Comparison of ENCODE assay signal across 20 cellular contexts in genomic region chr2:157193461-157193860, GRCh38.
DNase-seq lines count a peak whose midpoint lies in the region; ATAC-seq and TF ChIP-seq lines count a peak whose summit lies in the region.
"Had no signal": no experiment of that assay in that cellular context is flagged by ENCODE, and none has a peak within 500 bp of the region (broad histone marks: within the 10 kb centered on the region; RNA-seq: fewer than 3 reads in every experiment).

No MANE protein-coding gene starts in this region.

- CTCF ChIA-PET in PC-3 (lab: Charles Lee) = interaction anchor here (0.6 to 1.8 kb wide), 2 partner anchors 137 to 1124 kb away, joined by 3 to 10 read pairs; no protein-coding TSS in a partner anchor
- CTCF ChIA-PET in activated CD4-positive, alpha-beta memory T cell treated with anti-CD3 and anti-CD28 coated beads, Interleukin-2, amount 10 ng/mL, durations not matched to agents 7 days and 5 days (lab: Charles Lee) = interaction anchor here (0.8 to 2.8 kb wide), 8 partner anchors 11 to 604 kb away, joined by 3 to 27 read pairs (median 4); no protein-coding TSS in a partner anchor

- ATAC-seq in GM21381 (IDR thresholded peaks at IDR 0.05; ENCODE audit: unreplicated experiment) (peak; percentile 17), PC-3 (no peak), GM19452 (IDR thresholded peaks at IDR 0.05; ENCODE audit: unreplicated experiment) (no peak)
- ATAC-seq in activated T-cell treated with anti-CD3 and anti-CD28 coated beads, Interleukin-2, amount 50 U/mL, for 4 hours = no peak
- ATAC-seq: gastroesophageal sphincter; stimulated activated naive CD8-positive, alpha-beta T cell treated with anti-CD3 and anti-CD28 coated beads, Interleukin-15, Interleukin-2, amounts not matched to agents 100 U/mL and 50 U/mL, for 24 hours had no signal

- H3K4me2 ChIP-seq in PC-3 (ENCODE audit: low read length) (no peak overlapping the region), mesenchymal stem cell (ENCODE audit: low read length, poor library complexity, severe bottlenecking) (no peak overlapping the region)
- H3K4me2 ChIP-seq: BLaER1 had no signal

- H4K91ac ChIP-seq in mesenchymal stem cell (ENCODE audit: low read length) = no peak overlapping the region

- H3K79me1 ChIP-seq in mesenchymal stem cell (replicated peaks; ENCODE audit: low read length, poor library complexity, severe bottlenecking) = no peaks in the 10 kb centered on the region

- H3K9ac ChIP-seq in PC-3 (ENCODE audit: low read length) (no peak overlapping the region), mesenchymal stem cell (ENCODE audit: low read length) (peak overlapping the region; percentile 55)
- H3K9ac ChIP-seq: BLaER1 had no signal

- H2BK12ac ChIP-seq in mesenchymal stem cell (ENCODE audit: low read length in 2 of 2) = no peak overlapping the region

- POLR2A ChIA-PET in PC-3 (lab: Charles Lee; ENCODE audit: unreplicated experiment) = no interaction called here
- POLR2A ChIA-PET in activated CD4-positive, alpha-beta memory T cell treated with anti-CD3 and anti-CD28 coated beads, Interleukin-2, amount 10 ng/mL, durations not matched to agents 7 days and 5 days (lab: Charles Lee) = no interaction called here

- no peak overlapping the region for H2BK15ac ChIP-seq in mesenchymal stem cell (ENCODE audit: low read depth, poor library complexity, severe bottlenecking)

- H3K4me3 ChIP-seq in PC-3 (ENCODE audit: low read length) (no peak overlapping the region), mesenchymal stem cell (ENCODE audit: insufficient read depth in 1 of 2, low read depth in 1 of 2, low read length in 2 of 2) (no peak overlapping the region)
- H3K4me3 ChIP-seq: BLaER1, gastroesophageal sphincter, lower lobe of right lung, transverse colon had no signal

- intact Hi-C loops in PC-3 (cut with micrococcal nuclease) = loop anchor here (5.0 to 10.0 kb wide), 4 partner anchors 111 to 1479 kb away; no protein-coding TSS in a partner anchor

- no peak overlapping the region for H3K23ac ChIP-seq in mesenchymal stem cell (ENCODE audit: low read length in 2 of 2)

- H3K9me3 Mint-ChIP-seq in activated CD4-positive, alpha-beta memory T cell treated with anti-CD3 and anti-CD28 coated beads, Interleukin-2, amount 10 ng/mL, durations not matched to agents 7 days and 5 days = no peaks in the 10 kb centered on the region
- H3K9me3 Mint-ChIP-seq in activated T-cell treated with anti-CD3 and anti-CD28 coated beads, Interleukin-2, amount 50 U/mL, for 4 hours = no peaks in the 10 kb centered on the region
- H3K9me3 Mint-ChIP-seq: activated naive CD8-positive, alpha-beta T cell treated with anti-CD3 and anti-CD28 coated beads, Interleukin-2, amount 10 ng/mL, durations not matched to agents 7 days and 5 days had no signal

- H2BK120ac ChIP-seq in mesenchymal stem cell (ENCODE audit: low read depth, low read length) = no peak overlapping the region

- H3F3A ChIP-seq in PC-3 (ENCODE audit: low read length, unreplicated experiment) = no peaks in the 10 kb centered on the region

- no peaks in the 10 kb centered on the region for H3K36me3 Mint-ChIP-seq in activated CD4-positive, alpha-beta memory T cell treated with anti-CD3 and anti-CD28 coated beads, Interleukin-2, amount 10 ng/mL, durations not matched to agents 7 days and 5 days (ENCODE audit: low read depth)
- no peaks in the 10 kb centered on the region for H3K36me3 Mint-ChIP-seq in activated T-cell treated with anti-CD3 and anti-CD28 coated beads, Interleukin-2, amount 50 U/mL, for 4 hours (ENCODE audit: insufficient read depth)
- H3K36me3 Mint-ChIP-seq: activated naive CD8-positive, alpha-beta T cell treated with anti-CD3 and anti-CD28 coated beads, Interleukin-2, amount 10 ng/mL, durations not matched to agents 7 days and 5 days had no signal

- H3K18ac ChIP-seq in mesenchymal stem cell (ENCODE audit: low read depth in 1 of 2, low read length in 2 of 2) = no peak overlapping the region

- H4K20me1 ChIP-seq in PC-3 (ENCODE audit: low read length) = no peaks in the 10 kb centered on the region
- H4K20me1 ChIP-seq: BLaER1 had no signal

- H3K36me3 ChIP-seq in PC-3 (ENCODE audit: low read depth, low read length) (no peaks in the 10 kb centered on the region), mesenchymal stem cell (ENCODE audit: control insufficient read depth in 1 of 2, insufficient read depth in 2 of 2, low read depth in 1 of 2, low read length in 2 of 2) (no peaks in the 10 kb centered on the region)
- H3K36me3 ChIP-seq: BLaER1, gastroesophageal sphincter, lower lobe of right lung, neutrophil, transverse colon had no signal

- H3K27ac ChIP-seq in PC-3 (ENCODE audit: low read length) (no peak overlapping the region), mesenchymal stem cell (ENCODE audit: low read length, poor library complexity, severe bottlenecking) (no peak overlapping the region)
- H3K27ac ChIP-seq: BLaER1, gastroesophageal sphincter, HL-60, lower lobe of right lung, neutrophil, transverse colon had no signal

- H3K79me2 ChIP-seq in PC-3 (ENCODE audit: low read length) = no peaks in the 10 kb centered on the region

- H3K27ac Mint-ChIP-seq in activated CD4-positive, alpha-beta memory T cell treated with anti-CD3 and anti-CD28 coated beads, Interleukin-2, amount 10 ng/mL, durations not matched to agents 7 days and 5 days = no peak overlapping the region
- H3K27ac Mint-ChIP-seq: activated naive CD8-positive, alpha-beta T cell treated with anti-CD3 and anti-CD28 coated beads, Interleukin-2, amount 10 ng/mL, durations not matched to agents 7 days and 5 days had no signal

- H3K4me1 Mint-ChIP-seq in activated CD4-positive, alpha-beta memory T cell treated with anti-CD3 and anti-CD28 coated beads, Interleukin-2, amount 10 ng/mL, durations not matched to agents 7 days and 5 days = peaks cover 11% of the 10 kb centered on the region
- no peaks in the 10 kb centered on the region for H3K4me1 Mint-ChIP-seq in activated T-cell treated with anti-CD3 and anti-CD28 coated beads, Interleukin-2, amount 50 U/mL, for 4 hours (ENCODE audit: low read depth)

- H3K27me3 Mint-ChIP-seq in activated CD4-positive, alpha-beta memory T cell treated with anti-CD3 and anti-CD28 coated beads, Interleukin-2, amount 10 ng/mL, durations not matched to agents 7 days and 5 days = peaks cover 11% of the 10 kb centered on the region
- H3K27me3 Mint-ChIP-seq in activated T-cell treated with anti-CD3 and anti-CD28 coated beads, Interleukin-2, amount 50 U/mL, for 4 hours (ENCODE audit: low read depth) = no peaks in the 10 kb centered on the region

- H3K9me3 ChIP-seq in PC-3 (ENCODE audit: low read length) (no peaks in the 10 kb centered on the region), mesenchymal stem cell (ENCODE audit: control insufficient read depth, low read length) (no peaks in the 10 kb centered on the region)
- H3K9me3 ChIP-seq: BLaER1, gastroesophageal sphincter, lower lobe of right lung, neutrophil, transverse colon had no signal

- H3K9me2 ChIP-seq in PC-3 (replicated peaks; ENCODE audit: low read length) = no peaks in the 10 kb centered on the region

- H3K4me3 Mint-ChIP-seq in activated CD4-positive, alpha-beta memory T cell treated with anti-CD3 and anti-CD28 coated beads, Interleukin-2, amount 10 ng/mL, durations not matched to agents 7 days and 5 days = no peak overlapping the region
- H3K4me3 Mint-ChIP-seq in activated T-cell treated with anti-CD3 and anti-CD28 coated beads, Interleukin-2, amount 50 U/mL, for 4 hours = no peak overlapping the region
- H3K4me3 Mint-ChIP-seq: activated naive CD8-positive, alpha-beta T cell treated with anti-CD3 and anti-CD28 coated beads, Interleukin-2, amount 10 ng/mL, durations not matched to agents 7 days and 5 days had no signal

- H3K4me1 ChIP-seq in PC-3 (ENCODE audit: insufficient read depth, low read length) (no peaks in the 10 kb centered on the region), mesenchymal stem cell (ENCODE audit: control insufficient read depth, insufficient read depth, low read depth, low read length) (no peaks in the 10 kb centered on the region)
- H3K4me1 ChIP-seq: lower lobe of right lung, transverse colon had no signal

- H3K4ac ChIP-seq in mesenchymal stem cell (ENCODE audit: low read depth in 1 of 2, low read length in 2 of 2) = no peak overlapping the region

- H2AFZ ChIP-seq in PC-3 (ENCODE audit: low read length) (peak overlapping the region; percentile 55), mesenchymal stem cell (ENCODE audit: low read depth, low read length) (no peak overlapping the region)

- no TSS peak for BruUV-seq in PC-3 (replicated peaks; lab: Mats Ljungman, UMichigan)

- no peak overlapping the region for H4K8ac ChIP-seq in mesenchymal stem cell (ENCODE audit: low read length)

- no peak for TF ChIP-seq CTCF in PC-3 (conservative IDR thresholded peaks at IDR 0.05; ENCODE audit: low read depth, low read length)

- no peak overlapping the region for H2BK5ac ChIP-seq in mesenchymal stem cell (ENCODE audit: low read depth, low read length, poor library complexity, severe bottlenecking)

- H3K14ac ChIP-seq in mesenchymal stem cell (ENCODE audit: low read length in 2 of 2) = no peak overlapping the region

- no peaks in the 10 kb centered on the region for H3K27me3 ChIP-seq in PC-3 (ENCODE audit: low read length)
- H3K27me3 ChIP-seq in mesenchymal stem cell (ENCODE audit: control insufficient read depth in 1 of 2, insufficient read depth in 1 of 2, low read length in 2 of 2) = no peaks in the 10 kb centered on the region
- H3K27me3 ChIP-seq: BLaER1, gastroesophageal sphincter, neutrophil, transverse colon had no signal

- H2AK5ac ChIP-seq in mesenchymal stem cell (ENCODE audit: low read length, severe bottlenecking) = no peak overlapping the region

- DNase-seq in COLO829 (ENCODE audit: low spot score) (peak; percentile 86), PC-3 (no peak), mesenchymal stem cell (no peak), NAMALWA (ENCODE audit: low spot score) (no peak)
- no peak for DNase-seq in activated CD4-positive, alpha-beta memory T cell treated with anti-CD3 and anti-CD28 coated beads, Interleukin-2, amount 10 ng/mL, durations not matched to agents 7 days and 5 days
- DNase-seq in activated T-cell treated with anti-CD3 and anti-CD28 coated beads, Interleukin-2, amount 50 U/mL, for 4 hours = no peak
- DNase-seq: activated CD4-positive, alpha-beta T cell treated with anti-CD3 and anti-CD28 coated beads, Interleukin-2, amount 50 U/mL, for 1 hour; activated CD8-positive, alpha-beta memory T cell treated with anti-CD3 and anti-CD28 coated beads, Interleukin-2, amount 50 U/mL, for 4 hours; activated naive CD8-positive, alpha-beta T cell treated with anti-CD3 and anti-CD28 coated beads, Interleukin-2, amount 10 ng/mL, durations not matched to agents 7 days and 5 days; effector CD4-positive, alpha-beta T cell; lower lobe of right lung; stimulated activated naive CD8-positive, alpha-beta T cell treated with anti-CD3 and anti-CD28 coated beads, Interleukin-15, Interleukin-2, amounts not matched to agents 100 U/mL and 50 U/mL, for 24 hours; T-helper 9 cell had no signal
